In genomic region chr11:78199015-78199652, GRCh38 we compare ENCODE assay signal across 20 cellular contexts. TPM values are rescaled to one million over a fixed set of nuclear protein-coding genes. Genes with fewer than 3 reads are reported as not detected.
DNase-seq lines count a peak whose midpoint lies in the region; ATAC-seq and TF ChIP-seq lines count a peak whose summit lies in the region.
"Had no signal": no experiment of that assay in that cellular context is flagged by ENCODE, and none has a peak within 500 bp of the region (broad histone marks: within the 10 kb centered on the region; RNA-seq: fewer than 3 reads in every experiment).

No MANE protein-coding gene starts in this region.

- H3K4me3 ChIP-seq in CD4-positive, CD25-positive, alpha-beta regulatory T cell (ENCODE audit: low read depth, low read length): no peak overlapping the region
- H3K4me3 ChIP-seq in CD8-positive, alpha-beta T cell (ENCODE audit: low read depth, low read length): no peak overlapping the region
- no peak overlapping the region for H3K4me3 ChIP-seq in RWPE2 (ENCODE audit: severe bottlenecking)
- H3K4me3 ChIP-seq: BLaER1 treated with 17β-estradiol and CSF1 and Interleukin-3, amounts not matched to agents 10 nM and 100 nM; MG63; PC-9; SJCRH30 had no signal

- H3K4me1 ChIP-seq in CD4-positive, CD25-positive, alpha-beta regulatory T cell (ENCODE audit: control insufficient read depth, insufficient read depth, low read length, poor library complexity, severe bottlenecking): peaks cover 27% of the 10 kb centered on the region
- peaks cover 25% of the 10 kb centered on the region for H3K4me1 ChIP-seq in CD8-positive, alpha-beta T cell (ENCODE audit: insufficient read depth, low read length)
- no peaks in the 10 kb centered on the region for H3K4me1 ChIP-seq in RWPE2 (ENCODE audit: insufficient read depth, poor library complexity, severe bottlenecking)
- H3K4me1 ChIP-seq: SJCRH30 had no signal

- H3K9me3 Mint-ChIP-seq in CD4-positive, CD25-positive, alpha-beta regulatory T cell: no peaks in the 10 kb centered on the region
- H3K9me3 Mint-ChIP-seq in CD8-positive, alpha-beta T cell: no peaks in the 10 kb centered on the region
- no peaks in the 10 kb centered on the region for H3K9me3 Mint-ChIP-seq in naive thymus-derived CD8-positive, alpha-beta T cell
- H3K9me3 Mint-ChIP-seq in chondrocyte (ENCODE audit: low read depth): no peaks in the 10 kb centered on the region

- H3K27me3 Mint-ChIP-seq in CD4-positive, CD25-positive, alpha-beta regulatory T cell: no peaks in the 10 kb centered on the region
- H3K27me3 Mint-ChIP-seq in CD8-positive, alpha-beta T cell (ENCODE audit: low read depth): no peaks in the 10 kb centered on the region
- no peaks in the 10 kb centered on the region for H3K27me3 Mint-ChIP-seq in naive thymus-derived CD8-positive, alpha-beta T cell
- no peaks in the 10 kb centered on the region for H3K27me3 Mint-ChIP-seq in chondrocyte (ENCODE audit: low read depth)

- POLR2A ChIA-PET in CD8-positive, alpha-beta T cell (lab: Charles Lee): no interaction called here
- POLR2A ChIA-PET in naive thymus-derived CD8-positive, alpha-beta T cell (lab: Charles Lee): interaction anchor here (5.4 kb wide), 1 partner anchor 10 kb away, joined by 63 read pairs; the partner anchor contains the start of genes KCTD21 and USP35

- TF ChIP-seq CTCF in CD8-positive, alpha-beta T cell (IDR thresholded peaks at IDR 0.05): no peak
- TF ChIP-seq CTCF in RWPE2 (IDR thresholded peaks at IDR 0.05; ENCODE audit: poor library complexity, severe bottlenecking): no peak
- TF ChIP-seq CTCF in chondrocyte (IDR thresholded peaks at IDR 0.05): no peak

- ATAC-seq in CD4-positive, CD25-positive, alpha-beta regulatory T cell (ENCODE audit: low read depth in 2 of 2): no peak
- no peak for ATAC-seq in CD8-positive, alpha-beta T cell
- no peak for ATAC-seq in RWPE2 (ENCODE audit: low read depth)
- ATAC-seq in naive thymus-derived CD8-positive, alpha-beta T cell: no peak

- H3K4me3 Mint-ChIP-seq in CD4-positive, CD25-positive, alpha-beta regulatory T cell: peak overlapping the region in 1 of 4 donors; percentile 16
- no peak overlapping the region for H3K4me3 Mint-ChIP-seq in CD8-positive, alpha-beta T cell
- no peak overlapping the region for H3K4me3 Mint-ChIP-seq in naive thymus-derived CD8-positive, alpha-beta T cell
- no peak overlapping the region for H3K4me3 Mint-ChIP-seq in chondrocyte (ENCODE audit: unreplicated experiment)

- H3K4me1 Mint-ChIP-seq in CD4-positive, CD25-positive, alpha-beta regulatory T cell: peaks cover 19 to 39% (median 26%) of the 10 kb centered on the region in 4 donors
- H3K4me1 Mint-ChIP-seq in CD8-positive, alpha-beta T cell (ENCODE audit: low read depth): peaks cover 38% of the 10 kb centered on the region
- peaks cover 23 to 57% (median 43%) of the 10 kb centered on the region in 4 donors for H3K4me1 Mint-ChIP-seq in naive thymus-derived CD8-positive, alpha-beta T cell
- H3K4me1 Mint-ChIP-seq in chondrocyte (ENCODE audit: low read depth): no peaks in the 10 kb centered on the region

- peaks cover 5% of the 10 kb centered on the region for H3K36me3 Mint-ChIP-seq in CD4-positive, CD25-positive, alpha-beta regulatory T cell
- H3K36me3 Mint-ChIP-seq in CD8-positive, alpha-beta T cell: peaks cover 36% of the 10 kb centered on the region
- H3K36me3 Mint-ChIP-seq in naive thymus-derived CD8-positive, alpha-beta T cell: peaks cover 0 to 6% (median 5%) of the 10 kb centered on the region in 3 donors
- H3K36me3 Mint-ChIP-seq in chondrocyte (ENCODE audit: low read depth): peaks cover 23% of the 10 kb centered on the region

- peak overlapping the region in 2 of 3 donors; percentile 59 to 89 for H3K27ac Mint-ChIP-seq in CD4-positive, CD25-positive, alpha-beta regulatory T cell
- H3K27ac Mint-ChIP-seq in CD8-positive, alpha-beta T cell: peak overlapping the region; percentile 49
- peak overlapping the region in 7 of 10 donors; percentile 36 to 99 (median 53) for H3K27ac Mint-ChIP-seq in naive thymus-derived CD8-positive, alpha-beta T cell
- no peak overlapping the region for H3K27ac Mint-ChIP-seq in chondrocyte (ENCODE audit: unreplicated experiment)

- CTCF ChIA-PET in CD8-positive, alpha-beta T cell (lab: Charles Lee): interaction anchor here (0.9 kb wide), 1 partner anchor 11 kb away, joined by 4 read pairs; the partner anchor contains the start of gene KCTD21

- no peak overlapping the region for H3K27ac ChIP-seq in CD4-positive, CD25-positive, alpha-beta regulatory T cell (ENCODE audit: insufficient read depth, low read length, poor library complexity, severe bottlenecking)
- H3K27ac ChIP-seq in CD8-positive, alpha-beta T cell (ENCODE audit: low read depth, low read length): no peak overlapping the region
- H3K27ac ChIP-seq in RWPE2 (ENCODE audit: poor library complexity, severe bottlenecking): no peak overlapping the region
- H3K27ac ChIP-seq: PC-9, RWPE1, SJCRH30 had no signal

- peaks cover 2% of the 10 kb centered on the region for H3K36me3 ChIP-seq in CD4-positive, CD25-positive, alpha-beta regulatory T cell (ENCODE audit: control insufficient read depth, insufficient read depth, low read length)
- H3K36me3 ChIP-seq in CD8-positive, alpha-beta T cell (ENCODE audit: insufficient read depth, low read length): no peaks in the 10 kb centered on the region
- H3K36me3 ChIP-seq in RWPE2 (ENCODE audit: low read depth): peaks cover 11% of the 10 kb centered on the region; the same call in 1 of the 2 replicates
- H3K36me3 ChIP-seq: MG63, SJCRH30 had no signal

- DNase-seq in CD4-positive, CD25-positive, alpha-beta regulatory T cell: no peak
- no peak for DNase-seq in CD8-positive, alpha-beta T cell
- DNase-seq in RWPE2 (ENCODE audit: low spot score): peak; percentile 48
- no peak for DNase-seq in naive thymus-derived CD8-positive, alpha-beta T cell
- no peak for DNase-seq in stimulated activated CD8-positive, alpha-beta memory T cell treated with anti-CD3 and anti-CD28 coated beads, Interleukin-4, amount 100 ng/mL, for 48 hours
- DNase-seq in chondrocyte (ENCODE audit: low spot score): no peak
- no peak for DNase-seq in DMS 273 treated with DMSO at 0.1 percent for 48 hours (lab: John Stamatoyannopoulos, UW)
- DNase-seq: GF-D8, GOT3, Kasumi-1, MG63, NCI-H1092, NCI-H1436 treated with DMSO at 0.1 percent for 48 hours, NCI-H2029, NCI-H345, NCI-H526, PC-9, SJCRH30 had no signal

- intact Hi-C loops in CD8-positive, alpha-beta T cell (cut with DNase I, micrococcal nuclease): no loop called here

- no peaks in the 10 kb centered on the region for H3K9me3 ChIP-seq in CD4-positive, CD25-positive, alpha-beta regulatory T cell (ENCODE audit: control insufficient read depth in 2 of 2, low read length in 2 of 2)
- H3K9me3 ChIP-seq in CD8-positive, alpha-beta T cell (ENCODE audit: low read length): no peaks in the 10 kb centered on the region
- H3K9me3 ChIP-seq in RWPE2 (ENCODE audit: severe bottlenecking): no peaks in the 10 kb centered on the region
- H3K9me3 ChIP-seq: BLaER1 treated with 17β-estradiol and CSF1 and Interleukin-3, amounts not matched to agents 10 nM and 100 nM; MG63; SJCRH30 had no signal

- no peaks in the 10 kb centered on the region for H3K27me3 ChIP-seq in CD4-positive, CD25-positive, alpha-beta regulatory T cell (ENCODE audit: control insufficient read depth, insufficient read depth, low read length)
- no peaks in the 10 kb centered on the region for H3K27me3 ChIP-seq in CD8-positive, alpha-beta T cell (ENCODE audit: insufficient read depth, low read length)
- no peaks in the 10 kb centered on the region for H3K27me3 ChIP-seq in RWPE2 (ENCODE audit: insufficient read depth, poor library complexity, severe bottlenecking)
- H3K27me3 ChIP-seq: BLaER1 treated with 17β-estradiol and CSF1 and Interleukin-3, amounts not matched to agents 10 nM and 100 nM; MG63; SJCRH30 had no signal

RNA-seq across cellular contexts. Expression of gene USP35, which starts 10.4 kb away (rescaled TPM):
- 15.0 TPM for total RNA-seq in CD4-positive, CD25-positive, alpha-beta regulatory T cell
- under 1 TPM; 0.11 to 0.84 (median 0.42) TPM for polyA plus RNA-seq in CD4-positive, CD25-positive, alpha-beta regulatory T cell
- 10 to 100 TPM; 22.3 to 23.4 TPM for total RNA-seq in CD8-positive, alpha-beta T cell
- 10 to 100 TPM; 11.4 to 12.4 TPM for total RNA-seq in naive thymus-derived CD8-positive, alpha-beta T cell
- 1 to 10 TPM in 2 of 3 donors, under 1 TPM in 1; 0.76 to 1.5 (median 1.5) TPM for polyA plus RNA-seq in naive thymus-derived CD8-positive, alpha-beta T cell
- total RNA-seq in chondrocyte: 14.0 to 14.5 TPM (median 14.0 TPM) in 3 replicates

RNA-seq across cellular contexts. Expression of gene KCTD21, which starts 10.7 kb away (rescaled TPM):
- 3.8 TPM for total RNA-seq in CD4-positive, CD25-positive, alpha-beta regulatory T cell
- polyA plus RNA-seq in CD4-positive, CD25-positive, alpha-beta regulatory T cell: 1 to 10 TPM; 1.4 to 3.3 (median 2.4) TPM
- total RNA-seq in CD8-positive, alpha-beta T cell: 1 to 10 TPM; 3.0 to 3.4 TPM
- total RNA-seq in naive thymus-derived CD8-positive, alpha-beta T cell: 1 to 10 TPM; 5.1 to 6.1 TPM
- 1 to 10 TPM in 1 of 3 donors, under 1 TPM in 2; 0.08 to 2.5 (median 0.94) TPM for polyA plus RNA-seq in naive thymus-derived CD8-positive, alpha-beta T cell
- total RNA-seq in chondrocyte: 12.6 to 15.2 TPM (median 14.7 TPM) in 3 replicates

RNA-seq across cellular contexts. Expression of gene ALG8, which starts 59.7 kb away (rescaled TPM):
- total RNA-seq in CD4-positive, CD25-positive, alpha-beta regulatory T cell: 20.6 TPM
- polyA plus RNA-seq in CD4-positive, CD25-positive, alpha-beta regulatory T cell: 10 to 100 TPM; 52.7 to 56.3 (median 54.5) TPM
- total RNA-seq in CD8-positive, alpha-beta T cell: 10 to 100 TPM; 14.2 to 17.5 TPM
- 10 to 100 TPM; 37.4 to 40.3 TPM for total RNA-seq in naive thymus-derived CD8-positive, alpha-beta T cell
- 10 to 100 TPM; 54.6 to 65.0 (median 64.4) TPM for polyA plus RNA-seq in naive thymus-derived CD8-positive, alpha-beta T cell
- 28.7 to 48.5 TPM (median 30.1 TPM) in 3 replicates for total RNA-seq in chondrocyte
